Comparison of ENCODE assay signal across 14 cellular contexts in genomic region chr6:37004044-37004984, GRCh38. TPM values are rescaled to one million over a fixed set of nuclear protein-coding genes. Genes with fewer than 3 reads are reported as not detected.
DNase-seq lines count a peak whose midpoint lies in the region; ATAC-seq, FAIRE-seq and TF ChIP-seq lines count a peak whose summit lies in the region.
"Had no signal": no experiment of that assay in that cellular context is flagged by ENCODE, and none has a peak within 500 bp of the region (broad histone marks: within the 10 kb centered on the region; RNA-seq: fewer than 3 reads in every experiment).

No MANE protein-coding gene starts in this region.

- H3K36me3 ChIP-seq in heart left ventricle (no peaks in the 10 kb centered on the region), right atrium auricular region (no peaks in the 10 kb centered on the region), astrocyte (ENCODE audit: insufficient read depth, low read length) (no peaks in the 10 kb centered on the region)

- no peaks in the 10 kb centered on the region for H4K20me1 ChIP-seq in astrocyte (ENCODE audit: insufficient read depth, low read length)

- peak overlapping the region; percentile 53 for H3K27ac Mint-ChIP-seq in astrocyte (ENCODE audit: unreplicated experiment)
- H3K27ac Mint-ChIP-seq in stimulated activated effector memory CD8-positive, alpha-beta T cell treated with anti-CD3 and anti-CD28 coated beads, Interleukin-12 subunit alpha, Interleukin-12 subunit beta, amount 100 ng/mL, for 72 hours = peak overlapping the region; percentile 34

- H3K27ac ChIP-seq in heart left ventricle = peak overlapping the region in 1 of 12 donors; percentile 6
- H3K27ac ChIP-seq in right atrium auricular region = no peak overlapping the region
- no peak overlapping the region for H3K27ac ChIP-seq in astrocyte (ENCODE audit: low read depth, low read length)
- H3K27ac ChIP-seq: PC-9 had no signal

- no peaks in the 10 kb centered on the region for H3K9me3 ChIP-seq in heart left ventricle
- no peaks in the 10 kb centered on the region for H3K9me3 ChIP-seq in right atrium auricular region
- H3K9me3 ChIP-seq in astrocyte (ENCODE audit: insufficient read depth, low read depth, low read length) = no peaks in the 10 kb centered on the region

- H3K27me3 Mint-ChIP-seq in astrocyte (ENCODE audit: low read depth, unreplicated experiment) = peaks cover 16% of the 10 kb centered on the region

- no peaks in the 10 kb centered on the region for H3K9me3 Mint-ChIP-seq in astrocyte (ENCODE audit: unreplicated experiment)
- H3K9me3 Mint-ChIP-seq in stimulated activated effector memory CD8-positive, alpha-beta T cell treated with anti-CD3 and anti-CD28 coated beads, Interleukin-12 subunit alpha, Interleukin-12 subunit beta, amount 100 ng/mL, for 72 hours = no peaks in the 10 kb centered on the region
- H3K9me3 Mint-ChIP-seq: activated T-cell treated with anti-CD3 and anti-CD28 coated beads, Interleukin-2, amount 50 U/mL, for 4 hours had no signal

- H3K4me3 ChIP-seq in heart left ventricle = no peak overlapping the region
- H3K4me3 ChIP-seq in right atrium auricular region = no peak overlapping the region
- H3K4me3 ChIP-seq in astrocyte (ENCODE audit: insufficient read depth, low read depth, low read length) = no peak overlapping the region
- H3K4me3 ChIP-seq: PC-9 had no signal

- ATAC-seq in heart left ventricle (peak in 3 of 4 donors; percentile 12 to 37 (median 23)), GM21576 (IDR thresholded peaks at IDR 0.05; ENCODE audit: unreplicated experiment) (peak; percentile 22)
- no peak for ATAC-seq in stimulated activated effector memory CD8-positive, alpha-beta T cell treated with anti-CD3 and anti-CD28 coated beads, Interleukin-12 subunit alpha, Interleukin-12 subunit beta, amount 100 ng/mL, for 72 hours
- ATAC-seq: activated CD4-positive, CD25-positive, alpha-beta regulatory T cell treated with anti-CD3 and anti-CD28 coated beads, Interleukin-2, amount 50 U/mL, for 24 hours; activated T-cell treated with anti-CD3 and anti-CD28 coated beads, Interleukin-2, amount 50 U/mL, for 4 hours had no signal

- H3K79me2 ChIP-seq in astrocyte (ENCODE audit: insufficient read depth, low read length) = no peaks in the 10 kb centered on the region

- H3K4me1 Mint-ChIP-seq in astrocyte (ENCODE audit: low read depth, unreplicated experiment) = peaks cover 1% of the 10 kb centered on the region
- H3K4me1 Mint-ChIP-seq in stimulated activated effector memory CD8-positive, alpha-beta T cell treated with anti-CD3 and anti-CD28 coated beads, Interleukin-12 subunit alpha, Interleukin-12 subunit beta, amount 100 ng/mL, for 72 hours = peaks cover 29% of the 10 kb centered on the region

- intact Hi-C loops in heart left ventricle (cut with DNase I) = no loop called here

- no peak overlapping the region for H2AFZ ChIP-seq in astrocyte (ENCODE audit: low read depth, low read length)
- H2AFZ ChIP-seq: PC-9 had no signal

- H3K4me1 ChIP-seq in heart left ventricle = peaks cover 0 to 14% (median 0%) of the 10 kb centered on the region in 12 donors
- H3K4me1 ChIP-seq in right atrium auricular region = no peaks in the 10 kb centered on the region
- no peaks in the 10 kb centered on the region for H3K4me1 ChIP-seq in astrocyte (ENCODE audit: insufficient read depth, low read length)

- H3K4me3 Mint-ChIP-seq in astrocyte (ENCODE audit: unreplicated experiment) = no peak overlapping the region
- H3K4me3 Mint-ChIP-seq in stimulated activated effector memory CD8-positive, alpha-beta T cell treated with anti-CD3 and anti-CD28 coated beads, Interleukin-12 subunit alpha, Interleukin-12 subunit beta, amount 100 ng/mL, for 72 hours = no peak overlapping the region
- H3K4me3 Mint-ChIP-seq: activated T-cell treated with anti-CD3 and anti-CD28 coated beads, Interleukin-2, amount 50 U/mL, for 4 hours had no signal

- WGBS in heart left ventricle, 4 donors = 65 to 81% (median 73%) methylated on average over 11 of the region's 11 CpGs

- no peak overlapping the region for H3K9ac ChIP-seq in astrocyte (ENCODE audit: low read length)

- H3K36me3 Mint-ChIP-seq in astrocyte (ENCODE audit: low read depth, unreplicated experiment) = peaks cover 1% of the 10 kb centered on the region
- no peaks in the 10 kb centered on the region for H3K36me3 Mint-ChIP-seq in stimulated activated effector memory CD8-positive, alpha-beta T cell treated with anti-CD3 and anti-CD28 coated beads, Interleukin-12 subunit alpha, Interleukin-12 subunit beta, amount 100 ng/mL, for 72 hours

- FAIRE-seq in astrocyte (lab: Jason Lieb, UNC) = no peak
- FAIRE-seq: endothelial cell of umbilical vein had no signal

- H3K27me3 ChIP-seq in heart left ventricle = no peaks in the 10 kb centered on the region
- no peaks in the 10 kb centered on the region for H3K27me3 ChIP-seq in right atrium auricular region
- peaks cover 3% of the 10 kb centered on the region for H3K27me3 ChIP-seq in astrocyte (ENCODE audit: insufficient read depth, low read length)

- DNase-seq in heart left ventricle = no peak
- no peak for DNase-seq in right atrium auricular region (ENCODE audit: low spot score)
- DNase-seq in astrocyte (ENCODE audit: low read depth) = no peak
- no peak for DNase-seq in stimulated activated effector memory CD8-positive, alpha-beta T cell treated with anti-CD3 and anti-CD28 coated beads, Interleukin-12 subunit alpha, Interleukin-12 subunit beta, amount 100 ng/mL, for 72 hours (ENCODE audit: low spot score in 2 of 2)
- no peak for DNase-seq in ureter (ENCODE audit: low spot score)
- DNase-seq in T-helper 1 cell = no peak
- DNase-seq in NOMO-1 (lab: John Stamatoyannopoulos, UW; ENCODE audit: unreplicated experiment in 2 of 2) = no peak
- DNase-seq: activated T-cell treated with anti-CD3 and anti-CD28 coated beads, Interleukin-2, amount 50 U/mL, for 4 hours; NCI-H1105; PC-9 had no signal

- H3K4me2 ChIP-seq in astrocyte (ENCODE audit: low read length) = no peak overlapping the region
- H3K4me2 ChIP-seq: PC-9 had no signal

- TF ChIP-seq POLR2A in heart left ventricle (IDR thresholded peaks at IDR 0.05) = no peak

- TF ChIP-seq CTCF in heart left ventricle (IDR thresholded peaks at IDR 0.05) = no peak
- TF ChIP-seq CTCF in right atrium auricular region (IDR thresholded peaks at IDR 0.05) = no peak
- TF ChIP-seq CTCF in astrocyte (IDR thresholded peaks at IDR 0.05; ENCODE audit: insufficient read depth, low read depth, low read length) = no peak

RNA-seq across cellular contexts. Expression of gene FGD2, which starts 1.1 kb away (rescaled TPM):
- total RNA-seq in heart left ventricle = 10 to 100 TPM in 2 of 9 donors, 1 to 10 TPM in 7; 1.4 to 45.8 (median 4.9) TPM
- 1 to 10 TPM; 4.1 to 6.9 TPM for polyA plus RNA-seq in heart left ventricle
- 1 to 10 TPM; 4.9 to 8.0 TPM for total RNA-seq in right atrium auricular region
- total RNA-seq in astrocyte = not detected in 2 replicates
- 32.0 TPM for total RNA-seq in ureter
- total RNA-seq: endothelial cell of umbilical vein, osteocyte had no signal
- polyA plus RNA-seq: endothelial cell of umbilical vein had no signal

RNA-seq across cellular contexts. Expression of gene MTCH1, which starts 18.3 kb away (rescaled TPM):
- total RNA-seq in heart left ventricle (100 to 1,000 TPM; 144 to 320 (median 193) TPM), right atrium auricular region (100 to 1,000 TPM; 155 to 259 TPM), astrocyte (286 and 311 TPM in 2 replicates), ureter (170 TPM)
- polyA plus RNA-seq in heart left ventricle = 100 to 1,000 TPM; 104 to 367 TPM

RNA-seq across cellular contexts. Expression of gene PI16, which starts 49.8 kb away (rescaled TPM):
- total RNA-seq in heart left ventricle = 10 to 100 TPM in 7 of 9 donors, 1 to 10 TPM in 2; 7.5 to 36.2 (median 12.1) TPM
- 10 to 100 TPM in 1 of 2 donors, 1 to 10 TPM in 1; 5.7 to 23.5 TPM for polyA plus RNA-seq in heart left ventricle
- total RNA-seq in right atrium auricular region = 10 to 100 TPM; 14.2 to 48.5 TPM
- total RNA-seq in astrocyte = not detected in 2 replicates
- total RNA-seq in ureter = 15.4 TPM
- total RNA-seq: activated T-cell treated with anti-CD3 and anti-CD28 coated beads, Interleukin-2, amount 50 U/mL, for 4 hours; endothelial cell of umbilical vein; osteocyte had no signal
